9 cellular contexts compared by ENCODE assay signal in genomic region chr1:14571810-14572767, GRCh38. TPM values are rescaled to one million over a fixed set of nuclear protein-coding genes. Genes with fewer than 3 reads are reported as not detected.
DNase-seq lines count a peak whose midpoint lies in the region; ATAC-seq, FAIRE-seq and TF ChIP-seq lines count a peak whose summit lies in the region.
"Had no signal": no experiment of that assay in that cellular context is flagged by ENCODE, and none has a peak within 500 bp of the region (broad histone marks: within the 10 kb centered on the region; RNA-seq: fewer than 3 reads in every experiment).

No MANE protein-coding gene starts in this region.

- H3K4me3 Mint-ChIP-seq in WTC11 = no peak overlapping the region

- DNase-seq in D721Med (ENCODE audit: insufficient read length, low spot score) = no peak
- DNase-seq in GM19238 (ENCODE audit: insufficient read length, low spot score) = peak; percentile 39
- peak; percentile 79 for DNase-seq in WTC11 (ENCODE audit: low spot score)
- peak; percentile 48 for DNase-seq in medulla oblongata (ENCODE audit: extremely low spot score)
- no peak for DNase-seq in AG08395 (ENCODE audit: low spot score)
- DNase-seq: NCI-H1694 treated with DMSO at 0.1 percent for 48 hours; stimulated activated CD4-positive, alpha-beta T cell treated with anti-CD3 and anti-CD28 coated beads, Interleukin-1b, Interleukin-23, amount 100 ng/mL, for 48 hours had no signal

- H3K36me3 Mint-ChIP-seq in WTC11 = no peaks in the 10 kb centered on the region

- ATAC-seq in WTC11 (peak; percentile 97), GM21423 (IDR thresholded peaks at IDR 0.05; ENCODE audit: unreplicated experiment) (no peak), GM18498 (IDR thresholded peaks at IDR 0.05; ENCODE audit: unreplicated experiment) (no peak)

- peak; percentile 23 for TF ChIP-seq CTCF in D721Med (IDR thresholded peaks at IDR 0.05; ENCODE audit: insufficient read depth, missing control alignments)
- TF ChIP-seq CTCF in WTC11 (IDR thresholded peaks at IDR 0.05) = peak; percentile 67

- H3K27me3 Mint-ChIP-seq in WTC11 (ENCODE audit: low read depth) = peaks cover 23% of the 10 kb centered on the region

- no peak overlapping the region for H3K27ac Mint-ChIP-seq in WTC11

- H3K4me1 Mint-ChIP-seq in WTC11 = peaks cover 11% of the 10 kb centered on the region

- H3K9me3 Mint-ChIP-seq in WTC11 = peaks cover 27% of the 10 kb centered on the region

- POLR2A ChIA-PET in WTC11 (lab: Charles Lee) = interaction anchor here (0.5 kb wide), 1 partner anchor 1055 kb away, joined by 4 read pairs; no protein-coding TSS in a partner anchor

- FAIRE-seq in D721Med (lab: Jason Lieb, UNC) = no peak

- CTCF ChIA-PET in WTC11 (lab: Charles Lee) = interaction anchor here (0.6 to 1.8 kb wide), 15 partner anchors 9 to 606 kb away, joined by 3 to 7 read pairs (median 3); no protein-coding TSS in a partner anchor

TF ChIP-seq in WTC11, 78 proteins besides CTCF, POLR2A, EP300 and RAD21:
- TF ChIP-seq IRF2 (CRISPR knock-in tag; IDR thresholded peaks at IDR 0.05; ENCODE audit: borderline replicate concordance, low read depth) (no peak), CDX4 (CRISPR knock-in tag; IDR thresholded peaks at IDR 0.05; ENCODE audit: borderline replicate concordance) (no peak), FOXP4 (CRISPR knock-in tag; IDR thresholded peaks at IDR 0.05) (no peak), MXD4 (CRISPR knock-in tag; IDR thresholded peaks at IDR 0.05; ENCODE audit: borderline replicate concordance) (no peak), PREB (CRISPR knock-in tag; IDR thresholded peaks at IDR 0.05; ENCODE audit: borderline replicate concordance) (no peak), FOXJ3 (CRISPR knock-in tag; IDR thresholded peaks at IDR 0.05; ENCODE audit: borderline replicate concordance) (no peak)

RNA-seq across cellular contexts. Expression of gene KAZN, which starts 26.4 kb away (rescaled TPM):
- 13.7 to 19.9 TPM (median 16.2 TPM) in 3 replicates for total RNA-seq in WTC11 (2021)

Comparison
In these comparisons a context has a peak if more than half of its experiments do, and no peak if none do; other contexts are left out.
1. DNase-seq: peak in GM19238 (single experiment), WTC11 (single experiment) and medulla oblongata (single experiment); none in D721Med (single experiment) and AG08395 (single experiment).